24 cellular contexts compared by ENCODE assay signal in genomic region chr2:188122983-188123382, GRCh38.
DNase-seq lines count a peak whose midpoint lies in the region; ATAC-seq, FAIRE-seq and TF ChIP-seq lines count a peak whose summit lies in the region.
"Had no signal": no experiment of that assay in that cellular context is flagged by ENCODE, and none has a peak within 500 bp of the region (broad histone marks: within the 10 kb centered on the region; RNA-seq: fewer than 3 reads in every experiment).

No MANE protein-coding gene starts in this region.

- H3K27ac Mint-ChIP-seq in WTC11: no peak overlapping the region
- H3K27ac Mint-ChIP-seq: activated CD4-positive, alpha-beta memory T cell treated with anti-CD3 and anti-CD28 coated beads for 36 hours; activated naive CD8-positive, alpha-beta T cell treated with anti-CD3 and anti-CD28 coated beads, Interleukin-2, amount 50 U/mL, for 24 hours; activated T-cell treated with anti-CD3 and anti-CD28 coated beads, Interleukin-2, amount 50 U/mL, for 72 hours; H9; immature natural killer cell; stimulated activated effector memory CD8-positive, alpha-beta T cell treated with anti-CD3 and anti-CD28 coated beads, Interleukin-12 subunit alpha, Interleukin-12 subunit beta, amount 100 ng/mL, for 72 hours; type B pancreatic cell had no signal

- peaks cover 2% of the 10 kb centered on the region; the same call in 1 of the 2 replicates for H3K4me1 Mint-ChIP-seq in WTC11
- H3K4me1 Mint-ChIP-seq: activated naive CD8-positive, alpha-beta T cell treated with anti-CD3 and anti-CD28 coated beads, Interleukin-2, amount 50 U/mL, for 24 hours; H9; immature natural killer cell; stimulated activated effector memory CD8-positive, alpha-beta T cell treated with anti-CD3 and anti-CD28 coated beads, Interleukin-12 subunit alpha, Interleukin-12 subunit beta, amount 100 ng/mL, for 72 hours had no signal

- peaks cover 5% of the 10 kb centered on the region; the same call in 1 of the 2 replicates for H3K36me3 Mint-ChIP-seq in WTC11
- H3K36me3 Mint-ChIP-seq: activated CD4-positive, alpha-beta memory T cell treated with anti-CD3 and anti-CD28 coated beads for 36 hours; immature natural killer cell; stimulated activated effector memory CD8-positive, alpha-beta T cell treated with anti-CD3 and anti-CD28 coated beads, Interleukin-12 subunit alpha, Interleukin-12 subunit beta, amount 100 ng/mL, for 72 hours; type B pancreatic cell had no signal

- H3K27ac ChIP-seq in HUES6 (ENCODE audit: low read depth, low read length) (no peak overlapping the region), hepatocyte (no peak overlapping the region)
- H3K27ac ChIP-seq: gastroesophageal sphincter, HL-60 had no signal

- POLR2A ChIA-PET in WTC11 (lab: Charles Lee): no interaction called here

- CTCF ChIA-PET in WTC11 (lab: Charles Lee): no interaction called here

- peak overlapping the region; percentile 65 for H3K4me3 Mint-ChIP-seq in WTC11
- H3K4me3 Mint-ChIP-seq: activated CD4-positive, alpha-beta memory T cell treated with anti-CD3 and anti-CD28 coated beads for 36 hours; activated naive CD8-positive, alpha-beta T cell treated with anti-CD3 and anti-CD28 coated beads, Interleukin-2, amount 50 U/mL, for 24 hours; activated T-cell treated with anti-CD3 and anti-CD28 coated beads, Interleukin-2, amount 50 U/mL, for 72 hours; stimulated activated effector memory CD8-positive, alpha-beta T cell treated with anti-CD3 and anti-CD28 coated beads, Interleukin-12 subunit alpha, Interleukin-12 subunit beta, amount 100 ng/mL, for 72 hours had no signal

- H2AFZ ChIP-seq in hepatocyte: no peak overlapping the region

- H3K4me1 ChIP-seq in HUES6 (ENCODE audit: control insufficient read depth, insufficient read depth, low read length) (no peaks in the 10 kb centered on the region), hepatocyte (ENCODE audit: insufficient read depth) (no peaks in the 10 kb centered on the region), mucosa of descending colon (ENCODE audit: low read depth) (no peaks in the 10 kb centered on the region)
- H3K4me1 ChIP-seq: gastroesophageal sphincter had no signal

- no peaks in the 10 kb centered on the region for H4K20me1 ChIP-seq in hepatocyte (ENCODE audit: insufficient read depth, poor library complexity, severe bottlenecking)

- DNase-seq in WTC11 (ENCODE audit: low spot score): no peak
- no peak for DNase-seq in hepatocyte (ENCODE audit: low spot score)
- DNase-seq in putamen (ENCODE audit: low spot score): peak; percentile 9
- no peak for DNase-seq in mucosa of descending colon
- DNase-seq in RCC 7860 (ENCODE audit: low spot score): no peak
- DNase-seq: activated CD4-positive, alpha-beta memory T cell treated with anti-CD3 and anti-CD28 coated beads for 36 hours; activated CD4-positive, CD25-positive, alpha-beta regulatory T cell treated with anti-CD3 and anti-CD28 coated beads, Interleukin-2, amount 50 U/mL, for 72 hours; activated naive CD8-positive, alpha-beta T cell treated with anti-CD3 and anti-CD28 coated beads, Interleukin-2, amount 50 U/mL, for 24 hours; activated T-cell treated with anti-CD3 and anti-CD28 coated beads, Interleukin-2, amount 50 U/mL, for 72 hours; DMS153; H9; hypothalamus; immature natural killer cell; NCI-H748 treated with DMSO at 0.1 percent for 48 hours; posterior cingulate gyrus; stimulated activated CD4-positive, alpha-beta T cell treated with anti-CD3 and anti-CD28 coated beads, Interleukin-15, amount 100 ng/mL, for 24 hours had no signal

- H3K79me2 ChIP-seq in hepatocyte: no peaks in the 10 kb centered on the region

- H3K9me2 ChIP-seq in hepatocyte (replicated peaks; ENCODE audit: insufficient read depth): no peaks in the 10 kb centered on the region

- H3K9me3 Mint-ChIP-seq in WTC11: peaks cover 13% of the 10 kb centered on the region
- H3K9me3 Mint-ChIP-seq: activated CD4-positive, alpha-beta memory T cell treated with anti-CD3 and anti-CD28 coated beads for 36 hours; activated T-cell treated with anti-CD3 and anti-CD28 coated beads, Interleukin-2, amount 50 U/mL, for 72 hours had no signal

- no peaks in the 10 kb centered on the region for H3K27me3 Mint-ChIP-seq in WTC11 (ENCODE audit: low read depth)
- H3K27me3 Mint-ChIP-seq: activated CD4-positive, alpha-beta memory T cell treated with anti-CD3 and anti-CD28 coated beads for 36 hours; activated naive CD8-positive, alpha-beta T cell treated with anti-CD3 and anti-CD28 coated beads, Interleukin-2, amount 50 U/mL, for 24 hours; type B pancreatic cell had no signal

- ATAC-seq in WTC11 (no peak), HG03457 (IDR thresholded peaks at IDR 0.05; ENCODE audit: unreplicated experiment) (no peak), mucosa of descending colon (no peak)
- ATAC-seq: activated naive CD8-positive, alpha-beta T cell treated with anti-CD3 and anti-CD28 coated beads, Interleukin-2, amount 50 U/mL, for 24 hours; activated T-cell treated with anti-CD3 and anti-CD28 coated beads, Interleukin-2, amount 50 U/mL, for 72 hours; gastroesophageal sphincter; stimulated activated effector memory CD8-positive, alpha-beta T cell treated with anti-CD3 and anti-CD28 coated beads, Interleukin-12 subunit alpha, Interleukin-12 subunit beta, amount 100 ng/mL, for 72 hours had no signal

- intact Hi-C loops in mucosa of descending colon (cut with DNase I, micrococcal nuclease): no loop called here

- H3K36me3 ChIP-seq in HUES6 (ENCODE audit: control insufficient read depth, insufficient read depth, low read length): no peaks in the 10 kb centered on the region; the same call in 1 of the 2 replicates
- H3K36me3 ChIP-seq in hepatocyte (replicated peaks; ENCODE audit: insufficient read depth, low read depth): no peaks in the 10 kb centered on the region
- H3K36me3 ChIP-seq in mucosa of descending colon (ENCODE audit: low read depth): no peaks in the 10 kb centered on the region
- H3K36me3 ChIP-seq: gastroesophageal sphincter had no signal

- H3K4me3 ChIP-seq in HUES6 (ENCODE audit: low read depth, low read length) (peak overlapping the region; percentile 53), hepatocyte (no peak overlapping the region), mucosa of descending colon (no peak overlapping the region)
- H3K4me3 ChIP-seq: gastroesophageal sphincter had no signal

- no peak for TF ChIP-seq CTCF in WTC11 (IDR thresholded peaks at IDR 0.05)
- no peak for TF ChIP-seq CTCF in hepatocyte (IDR thresholded peaks at IDR 0.05; ENCODE audit: poor library complexity)
- no peak for TF ChIP-seq CTCF in mucosa of descending colon (IDR thresholded peaks at IDR 0.05)

- no peaks in the 10 kb centered on the region for H3K27me3 ChIP-seq in HUES6 (ENCODE audit: control insufficient read depth, insufficient read depth, low read length)
- no peaks in the 10 kb centered on the region for H3K27me3 ChIP-seq in hepatocyte
- H3K27me3 ChIP-seq: gastroesophageal sphincter had no signal

- H3K4me2 ChIP-seq in hepatocyte: peak overlapping the region; percentile 21

- FAIRE-seq in RCC 7860 (lab: Jason Lieb, UNC): no peak
- FAIRE-seq: endometrium, GM12892 had no signal

- no peak overlapping the region for H3K9ac ChIP-seq in HUES6 (ENCODE audit: low read length)

- no peaks in the 10 kb centered on the region for H3K9me3 ChIP-seq in HUES6 (ENCODE audit: control insufficient read depth, insufficient read depth, low read depth, low read length)
- H3K9me3 ChIP-seq in hepatocyte (ENCODE audit: low read depth): no peaks in the 10 kb centered on the region
- H3K9me3 ChIP-seq in mucosa of descending colon: no peaks in the 10 kb centered on the region
- H3K9me3 ChIP-seq: gastroesophageal sphincter had no signal

TF ChIP-seq in WTC11, 78 proteins besides CTCF, POLR2A, EP300 and RAD21 (continues in another document):
- TF ChIP-seq TP53 (CRISPR knock-in tag; IDR thresholded peaks at IDR 0.05) (no peak), ARID4B (CRISPR knock-in tag; IDR thresholded peaks at IDR 0.05; ENCODE audit: borderline replicate concordance) (no peak), RELA (CRISPR knock-in tag; IDR thresholded peaks at IDR 0.05; ENCODE audit: borderline replicate concordance) (no peak), FOXJ3 (CRISPR knock-in tag; IDR thresholded peaks at IDR 0.05; ENCODE audit: borderline replicate concordance) (no peak), NFATC4 (CRISPR knock-in tag; IDR thresholded peaks at IDR 0.05) (no peak), ZNF416 (CRISPR knock-in tag; IDR thresholded peaks at IDR 0.05) (no peak), ZNF263 (CRISPR knock-in tag; IDR thresholded peaks at IDR 0.05; ENCODE audit: low read depth) (no peak), KAT7 (CRISPR knock-in tag; IDR thresholded peaks at IDR 0.05; ENCODE audit: borderline replicate concordance) (no peak), ZBTB21 (CRISPR knock-in tag; IDR thresholded peaks at IDR 0.05; ENCODE audit: borderline replicate concordance) (no peak)
